ENCODE assay signal across 8 cellular contexts in genomic region chr7:105521027-105521730, GRCh38. TPM values are rescaled to one million over a fixed set of nuclear protein-coding genes. Genes with fewer than 3 reads are reported as not detected.
A peak's percentile ranks its signal among the peaks of the same experiment; 100 is the strongest.
DNase-seq lines count a peak whose midpoint lies in the region; ATAC-seq, FAIRE-seq and TF ChIP-seq lines count a peak whose summit lies in the region.

No MANE protein-coding gene starts in this region.

- H3K36me3 ChIP-seq in adipocyte (ENCODE audit: control insufficient read depth, insufficient read depth, low read length, severe bottlenecking) (peaks cover 5% of the 10 kb centered on the region), heart right ventricle (peaks cover 0 to 4% (median 0%) of the 10 kb centered on the region in 9 donors), trophoblast cell (ENCODE audit: control insufficient read depth in 1 of 2, insufficient read depth in 2 of 2, low read length in 2 of 2) (no peaks in the 10 kb centered on the region), vagina (no peaks in the 10 kb centered on the region)

- H3K9me3 ChIP-seq in adipocyte (ENCODE audit: control insufficient read depth, low read length) (no peaks in the 10 kb centered on the region), heart right ventricle (no peaks in the 10 kb centered on the region), trophoblast cell (ENCODE audit: insufficient read depth, low read depth, low read length) (no peaks in the 10 kb centered on the region), vagina (no peaks in the 10 kb centered on the region)

- ATAC-seq in GM21825 (IDR thresholded peaks at IDR 0.05; ENCODE audit: unreplicated experiment) (peak; percentile 28), heart right ventricle (peak; percentile 54 to 82 (median 72))

- H2BK120ac ChIP-seq in trophoblast cell (ENCODE audit: insufficient read depth, low read length, poor library complexity) = peak overlapping the region; percentile 37

- H3K14ac ChIP-seq in trophoblast cell (ENCODE audit: low read length) = peak overlapping the region; percentile 32

- peaks cover 2% of the 10 kb centered on the region for H3K79me2 ChIP-seq in trophoblast cell (ENCODE audit: control insufficient read depth, insufficient read depth, low read length, poor library complexity)

- H4K91ac ChIP-seq in trophoblast cell (ENCODE audit: low read depth, low read length) = peak overlapping the region; percentile 33

- H3K79me1 ChIP-seq in trophoblast cell (ENCODE audit: low read length) = peaks cover 2% of the 10 kb centered on the region

- peak overlapping the region; percentile 28 for H4K12ac ChIP-seq in trophoblast cell (ENCODE audit: low read depth, low read length)

- H3K9ac ChIP-seq in adipocyte (ENCODE audit: low read length) = peak overlapping the region; percentile 95
- peak overlapping the region; percentile 91 for H3K9ac ChIP-seq in trophoblast cell (ENCODE audit: low read length)

- H3K27ac ChIP-seq in heart right ventricle (peak overlapping the region; percentile 72 to 98 (median 90)), trophoblast cell (ENCODE audit: low read depth, low read length) (peak overlapping the region; percentile 79), vagina (peak overlapping the region; percentile 67)

- no peak overlapping the region for H2BK5ac ChIP-seq in trophoblast cell (ENCODE audit: low read depth, low read length, poor library complexity)

- H3K23ac ChIP-seq in trophoblast cell (ENCODE audit: low read length) = no peak overlapping the region

- peak overlapping the region; percentile 81 for H3K4me3 ChIP-seq in Jurkat, Clone E6-1 (ENCODE audit: low read length)
- peak overlapping the region; percentile 93 for H3K4me3 ChIP-seq in adipocyte (ENCODE audit: low read length)
- peak overlapping the region; percentile 56 to 93 (median 74) for H3K4me3 ChIP-seq in heart right ventricle
- peak overlapping the region; percentile 90 for H3K4me3 ChIP-seq in trophoblast cell (ENCODE audit: low read depth, low read length)
- H3K4me3 ChIP-seq in vagina = peak overlapping the region; percentile 66 to 71

- H3K4me1 ChIP-seq in adipocyte (ENCODE audit: control insufficient read depth, insufficient read depth, low read length) (peaks cover 12% of the 10 kb centered on the region), heart right ventricle (peaks cover 0 to 20% (median 16%) of the 10 kb centered on the region in 9 donors), trophoblast cell (ENCODE audit: control insufficient read depth in 1 of 2, insufficient read depth in 2 of 2, low read length in 2 of 2) (no peaks in the 10 kb centered on the region), vagina (peaks cover 21% of the 10 kb centered on the region)

- H4K8ac ChIP-seq in trophoblast cell (ENCODE audit: low read depth, low read length) = peak overlapping the region; percentile 30

- H2AFZ ChIP-seq in trophoblast cell (ENCODE audit: insufficient read depth, low read length, poor library complexity) = peak overlapping the region; percentile 27

- peak overlapping the region; percentile 90 for H3K4me2 ChIP-seq in trophoblast cell (ENCODE audit: low read length)

- FAIRE-seq in RCC 7860 (lab: Jason Lieb, UNC) = no peak

- no peak for TF ChIP-seq CTCF in heart right ventricle (IDR thresholded peaks at IDR 0.05)
- no peak for TF ChIP-seq CTCF in vagina (IDR thresholded peaks at IDR 0.05)

- peak overlapping the region; percentile 33 for H3K18ac ChIP-seq in trophoblast cell (ENCODE audit: low read length)

- no peak overlapping the region for H2BK12ac ChIP-seq in trophoblast cell (ENCODE audit: low read length)

- 8 to 9% methylated on average over 25 of the region's 25 CpGs for WGBS in heart right ventricle, 2 donors
- no CpG with 5 or more reads among the region's 25 CpGs for WGBS in trophoblast cell (ENCODE audit: extremely low coverage, insufficient coverage, insufficient read length)

- no peak overlapping the region for H2AK5ac ChIP-seq in trophoblast cell (ENCODE audit: low read length)

- DNase-seq in EH (ENCODE audit: low read depth) (peak; percentile 75), RCC 7860 (ENCODE audit: low spot score) (peak; percentile 66), adipocyte (ENCODE audit: low read depth) (peak; percentile 80), heart right ventricle (peak; percentile 72), trophoblast cell (peak; percentile 20 to 60), vagina (ENCODE audit: extremely low spot score in 2 of 2) (no peak)
- DNase-seq in Jurkat, Clone E6-1 (ENCODE audit: low read depth, low spot score) = no peak

- intact Hi-C loops in heart right ventricle (cut with DNase I) = no loop called here
- intact Hi-C loops in vagina (cut with DNase I) = no loop called here

- H3K27me3 ChIP-seq in adipocyte (replicated peaks; ENCODE audit: control insufficient read depth, insufficient read depth, low read length) (no peaks in the 10 kb centered on the region), heart right ventricle (no peaks in the 10 kb centered on the region), trophoblast cell (ENCODE audit: insufficient read depth, low read length) (no peaks in the 10 kb centered on the region), vagina (no peaks in the 10 kb centered on the region)

- TF ChIP-seq POLR2A in vagina (IDR thresholded peaks at IDR 0.05) = no peak

- H3K4ac ChIP-seq in trophoblast cell (ENCODE audit: low read depth, low read length) = no peak overlapping the region

RNA-seq across cellular contexts. Expression of gene PUS7, which starts 0.9 kb away (rescaled TPM):
- 15.3 TPM for polyA plus RNA-seq in Jurkat, Clone E6-1 (2012; ENCODE audit: insufficient read depth, insufficient read length)
- total RNA-seq in heart right ventricle (1 to 10 TPM; 3.1 to 8.0 (median 5.0) TPM), vagina (16.9 TPM)
- polyA plus RNA-seq in heart right ventricle = 1 to 10 TPM; 2.6 to 3.2 TPM
- polyA plus RNA-seq in trophoblast cell (2013) = 7.9 and 8.1 TPM in 2 replicates

RNA-seq across cellular contexts. Expression of gene RINT1, which starts 10.8 kb away (rescaled TPM):
- 16.8 TPM for polyA plus RNA-seq in Jurkat, Clone E6-1 (2012; ENCODE audit: insufficient read depth, insufficient read length)
- total RNA-seq in heart right ventricle (10 to 100 TPM; 11.4 to 15.3 (median 13.1) TPM), vagina (27.5 TPM)
- polyA plus RNA-seq in heart right ventricle = 10 to 100 TPM in 1 of 2 donors, 1 to 10 TPM in 1; 8.1 to 28.2 TPM
- 14.2 and 15.1 TPM in 2 replicates for polyA plus RNA-seq in trophoblast cell (2013)

Comparison
In these comparisons a context has a peak if more than half of its experiments do, and no peak if none do; other contexts are left out.
1. DNase-seq: peak in EH (single experiment), RCC 7860 (single experiment), adipocyte (single experiment), heart right ventricle (2 of 2) and trophoblast cell (2 of 2); none in Jurkat, Clone E6-1 (single experiment) and vagina (0 of 2).
2. Peak in every context shown above with its lines, with median percentiles within 50 percentile points of each other: H3K4me3 ChIP-seq and H3K27ac ChIP-seq.